In genomic region chr11:134261626-134262488, GRCh38 we compare ENCODE assay signal across 8 cellular contexts. TPM values are rescaled to one million over a fixed set of nuclear protein-coding genes. Genes with fewer than 3 reads are reported as not detected.
A peak's percentile ranks its signal among the peaks of the same experiment; 100 is the strongest.
DNase-seq lines count a peak whose midpoint lies in the region; ATAC-seq lines count a peak whose summit lies in the region.

No MANE protein-coding gene starts in this region.

- no peak overlapping the region for H3K27ac Mint-ChIP-seq in activated naive CD4-positive, alpha-beta T cell treated with anti-CD3 and anti-CD28 coated beads, Interleukin-2, amount 10 ng/mL, durations not matched to agents 7 days and 5 days

- H3K36me3 Mint-ChIP-seq in activated naive CD4-positive, alpha-beta T cell treated with anti-CD3 and anti-CD28 coated beads, Interleukin-2, amount 10 ng/mL, durations not matched to agents 7 days and 5 days = peaks cover 26% of the 10 kb centered on the region

- peaks cover 22% of the 10 kb centered on the region for H3K4me1 Mint-ChIP-seq in activated naive CD4-positive, alpha-beta T cell treated with anti-CD3 and anti-CD28 coated beads, Interleukin-2, amount 10 ng/mL, durations not matched to agents 7 days and 5 days

- no peak overlapping the region for H3K4me3 Mint-ChIP-seq in activated naive CD4-positive, alpha-beta T cell treated with anti-CD3 and anti-CD28 coated beads, Interleukin-2, amount 10 ng/mL, durations not matched to agents 7 days and 5 days

- CTCF ChIA-PET in activated naive CD4-positive, alpha-beta T cell treated with anti-CD3 and anti-CD28 coated beads, Interleukin-2, amount 10 ng/mL, durations not matched to agents 7 days and 5 days (lab: Charles Lee) = interaction anchor here (1.0 to 7.0 kb wide), 15 partner anchors 8 to 98 kb away, joined by 3 to 68 read pairs (median 6); partner anchors contain the start of genes ACAD8, GLB1L3, NCAPD3 and VPS26B

- no peaks in the 10 kb centered on the region for H3K9me3 Mint-ChIP-seq in activated naive CD4-positive, alpha-beta T cell treated with anti-CD3 and anti-CD28 coated beads, Interleukin-2, amount 10 ng/mL, durations not matched to agents 7 days and 5 days

- no peaks in the 10 kb centered on the region for H3K27me3 Mint-ChIP-seq in activated naive CD4-positive, alpha-beta T cell treated with anti-CD3 and anti-CD28 coated beads, Interleukin-2, amount 10 ng/mL, durations not matched to agents 7 days and 5 days

- ATAC-seq in GM19463 (IDR thresholded peaks at IDR 0.05; ENCODE audit: unreplicated experiment) = no peak

- DNase-seq in stimulated activated CD4-positive, alpha-beta T cell treated with anti-CD3 and anti-CD28 coated beads, Interleukin-15, amount 100 ng/mL, for 24 hours = peak; percentile 38
- DNase-seq in stimulated activated CD4-positive, alpha-beta T cell treated with anti-CD3 and anti-CD28 coated beads, Interleukin-2, amount 100 ng/mL, for 48 hours = no peak
- DNase-seq in MV-4-11 (lab: John Stamatoyannopoulos, UW) = peak; percentile 31
- peak; percentile 66 for DNase-seq in activated naive CD4-positive, alpha-beta T cell treated with anti-CD3 and anti-CD28 coated beads, Interleukin-2, amount 10 ng/mL, durations not matched to agents 7 days and 5 days
- DNase-seq in lung microvascular endothelial cell (ENCODE audit: low read depth in 2 of 2) = peak; percentile 26 to 46
- DNase-seq in NCI-H510A treated with DMSO at 0.1 percent for 48 hours (lab: John Stamatoyannopoulos, UW) = no peak
- DNase-seq in NCI-H187 treated with DMSO at 0.1 percent for 48 hours (lab: John Stamatoyannopoulos, UW) = no peak

RNA-seq across cellular contexts. Expression of gene ACAD8, which starts 8.5 kb away (rescaled TPM):
- total RNA-seq in lung microvascular endothelial cell = 14.4 and 18.7 TPM in 2 replicates

RNA-seq across cellular contexts. Expression of gene THYN1, which starts 8.7 kb away (rescaled TPM):
- total RNA-seq in lung microvascular endothelial cell = 40.5 and 43.6 TPM in 2 replicates

RNA-seq across cellular contexts. Expression of gene GLB1L3, which starts 14.3 kb away (rescaled TPM):
- total RNA-seq in lung microvascular endothelial cell = not detected in 2 replicates

RNA-seq across cellular contexts. Expression of gene VPS26B, which starts 37.4 kb away (rescaled TPM):
- total RNA-seq in lung microvascular endothelial cell = 21.1 and 22.6 TPM in 2 replicates

RNA-seq across cellular contexts. Expression of gene NCAPD3, which starts 38.1 kb away (rescaled TPM):
- total RNA-seq in lung microvascular endothelial cell = 12.7 and 14.4 TPM in 2 replicates

Comparison
In these comparisons a context has a peak if more than half of its experiments do, and no peak if none do; other contexts are left out.
1. DNase-seq: peak in stimulated activated CD4-positive, alpha-beta T cell treated with anti-CD3 and anti-CD28 coated beads, Interleukin-15, amount 100 ng/mL, for 24 hours (single experiment), MV-4-11 (single experiment), activated naive CD4-positive, alpha-beta T cell treated with anti-CD3 and anti-CD28 coated beads, Interleukin-2, amount 10 ng/mL, durations not matched to agents 7 days and 5 days (single experiment) and lung microvascular endothelial cell (2 of 2); none in stimulated activated CD4-positive, alpha-beta T cell treated with anti-CD3 and anti-CD28 coated beads, Interleukin-2, amount 100 ng/mL, for 48 hours (0 of 2), NCI-H510A treated with DMSO at 0.1 percent for 48 hours (single experiment) and NCI-H187 treated with DMSO at 0.1 percent for 48 hours (single experiment).